ENCODE assay signal across 31 cellular contexts in the genomic region with DNA sequence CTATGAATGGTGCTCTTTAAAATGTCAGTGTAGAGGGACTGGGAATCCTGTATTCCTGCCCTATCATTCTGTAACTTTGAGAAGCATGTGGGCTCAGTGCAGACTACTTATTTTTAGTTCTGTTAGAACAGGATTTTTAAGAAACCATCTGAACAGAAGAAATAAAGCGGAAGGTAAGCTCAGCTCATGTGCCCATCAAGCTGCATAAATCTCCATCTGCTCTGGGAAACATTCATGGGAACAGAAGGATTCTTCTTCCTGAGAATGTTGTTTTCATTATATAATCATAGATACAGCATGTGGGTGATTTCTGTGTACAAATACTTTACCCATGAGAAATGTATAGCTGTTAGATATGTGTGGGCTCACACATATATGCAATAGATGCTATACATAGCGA.
"Had no signal": no experiment of that assay in that cellular context is flagged by ENCODE, and none has a peak within 500 bp of the region (broad histone marks: within the 10 kb centered on the region; RNA-seq: fewer than 3 reads in every experiment).

No MANE protein-coding gene starts in this region.

- H3K27ac Mint-ChIP-seq: natural killer cell treated with Interleukin-12 subunit alpha and Interleukin-12 subunit beta and Interleukin-15 and Interleukin-18, amount 100 ng/mL, for 72 hours; nephron progenitor cell; progenitor cell of endocrine pancreas; stimulated activated memory B cell treated with anti-CD40 and anti-IgM and Interleukin-4, amounts not matched to agents 10 μg/mL and 1 μg/mL and 100 μg/mL, for 72 hours; stimulated activated naive CD8-positive, alpha-beta T cell treated with anti-CD3 and anti-CD28 coated beads, Interleukin-15, amount 100 ng/mL, for 72 hours; type B pancreatic cell had no signal

- H3K27ac ChIP-seq: neutrophil, ovary, parathyroid adenoma, psoas muscle, right lobe of liver, skin epidermis, spleen, testis, tibial artery, transverse colon, upper lobe of right lung, uterus had no signal

- H3K4me3 Mint-ChIP-seq: naive B cell; naive thymus-derived CD8-positive, alpha-beta T cell; natural killer cell treated with Interleukin-12 subunit alpha and Interleukin-12 subunit beta and Interleukin-15 and Interleukin-18, amount 100 ng/mL, for 72 hours; nephron progenitor cell; neural crest cell; stimulated activated memory B cell treated with anti-CD40 and anti-IgM and Interleukin-4, amounts not matched to agents 10 μg/mL and 1 μg/mL and 100 μg/mL, for 72 hours; stimulated activated naive CD8-positive, alpha-beta T cell treated with anti-CD3 and anti-CD28 coated beads, Interleukin-15, amount 100 ng/mL, for 72 hours; type B pancreatic cell had no signal

- H3K9me3 Mint-ChIP-seq: naive B cell; naive thymus-derived CD8-positive, alpha-beta T cell; natural killer cell treated with Interleukin-12 subunit alpha and Interleukin-12 subunit beta and Interleukin-15 and Interleukin-18, amount 100 ng/mL, for 72 hours; nephron progenitor cell; neural crest cell; stimulated activated memory B cell treated with anti-CD40 and anti-IgM and Interleukin-4, amounts not matched to agents 10 μg/mL and 1 μg/mL and 100 μg/mL, for 72 hours; stimulated activated naive CD8-positive, alpha-beta T cell treated with anti-CD3 and anti-CD28 coated beads, Interleukin-15, amount 100 ng/mL, for 72 hours; type B pancreatic cell had no signal

- H3K4me2 ChIP-seq: smooth muscle cell had no signal

- H2AFZ ChIP-seq: parathyroid adenoma had no signal

- H3K4me1 ChIP-seq: parathyroid adenoma, right lobe of liver, tibial artery, transverse colon, upper lobe of right lung, uterus had no signal

- DNase-seq: naive B cell; naive thymus-derived CD8-positive, alpha-beta T cell; nephron progenitor cell; nucleus accumbens; ovary; psoas muscle; right cardiac atrium; right lobe of liver; spleen; stimulated activated CD4-positive, alpha-beta T cell treated with anti-CD3 and anti-CD28 coated beads, Interleukin-12 subunit alpha, Interleukin-12 subunit beta, amount 100 ng/mL, for 4 hours; stimulated activated CD4-positive, alpha-beta T cell treated with anti-CD3 and anti-CD28 coated beads, Interleukin-1b, Interleukin-23, amount 100 ng/mL, for 48 hours; stimulated activated CD4-positive, alpha-beta T cell treated with anti-CD3 and anti-CD28 coated beads, Interleukin-4, amount 100 ng/mL, for 1 hour; stimulated activated CD4-positive, alpha-beta T cell treated with anti-CD3 and anti-CD28 coated beads, Interleukin-4, amount 100 ng/mL, for 4 hours; stimulated activated CD8-positive, alpha-beta memory T cell treated with anti-CD3 and anti-CD28 coated beads, Interleukin-4, amount 100 ng/mL, for 48 hours; stimulated activated naive CD4-positive, alpha-beta T cell; stimulated activated naive CD8-positive, alpha-beta T cell treated with anti-CD3 and anti-CD28 coated beads, Interleukin-15, amount 100 ng/mL, for 72 hours; stimulated activated naive CD8-positive, alpha-beta T cell treated with anti-CD3 and anti-CD28 coated beads, Interleukin-15, Interleukin-2, amounts not matched to agents 100 U/mL and 50 U/mL, for 24 hours; testis; tibial artery; transverse colon; upper lobe of right lung; uterus had no signal

- H3K36me3 ChIP-seq: neutrophil, ovary, right lobe of liver, tibial artery, upper lobe of right lung, uterus had no signal

- H3K27me3 Mint-ChIP-seq: naive B cell; naive thymus-derived CD8-positive, alpha-beta T cell; natural killer cell treated with Interleukin-12 subunit alpha and Interleukin-12 subunit beta and Interleukin-15 and Interleukin-18, amount 100 ng/mL, for 72 hours; progenitor cell of endocrine pancreas; stimulated activated memory B cell treated with anti-CD40 and anti-IgM and Interleukin-4, amounts not matched to agents 10 μg/mL and 1 μg/mL and 100 μg/mL, for 72 hours; stimulated activated naive CD8-positive, alpha-beta T cell treated with anti-CD3 and anti-CD28 coated beads, Interleukin-15, amount 100 ng/mL, for 72 hours; type B pancreatic cell had no signal

- H3K27me3 ChIP-seq: neutrophil, ovary, right lobe of liver, spleen, testis, tibial artery, transverse colon, upper lobe of right lung, uterus had no signal

- H3K36me3 Mint-ChIP-seq: natural killer cell treated with Interleukin-12 subunit alpha and Interleukin-12 subunit beta and Interleukin-15 and Interleukin-18, amount 100 ng/mL, for 72 hours; type B pancreatic cell had no signal

- ATAC-seq: naive thymus-derived CD8-positive, alpha-beta T cell; natural killer cell treated with Interleukin-12 subunit alpha and Interleukin-12 subunit beta and Interleukin-15 and Interleukin-18, amount 100 ng/mL, for 72 hours; psoas muscle; right cardiac atrium; right lobe of liver; stimulated activated memory B cell treated with anti-CD40 and anti-IgM and Interleukin-4, amounts not matched to agents 10 μg/mL and 1 μg/mL and 100 μg/mL, for 72 hours; stimulated activated naive CD8-positive, alpha-beta T cell treated with anti-CD3 and anti-CD28 coated beads, Interleukin-15, amount 100 ng/mL, for 72 hours; stimulated activated naive CD8-positive, alpha-beta T cell treated with anti-CD3 and anti-CD28 coated beads, Interleukin-15, Interleukin-2, amounts not matched to agents 100 U/mL and 50 U/mL, for 24 hours; upper lobe of right lung had no signal

- H3K79me2 ChIP-seq: parathyroid adenoma had no signal

- H3K4me3 ChIP-seq: ovary, psoas muscle, right lobe of liver, skin epidermis, smooth muscle cell, spleen, testis, tibial artery, transverse colon, upper lobe of right lung, uterus had no signal
